ENCODE assay signal across 14 cellular contexts in genomic region chr18:54774971-54775665, GRCh38. TPM values are rescaled to one million over a fixed set of nuclear protein-coding genes. Genes with fewer than 3 reads are reported as not detected.
DNase-seq lines count a peak whose midpoint lies in the region; ATAC-seq and TF ChIP-seq lines count a peak whose summit lies in the region.
"Had no signal": no experiment of that assay in that cellular context is flagged by ENCODE, and none has a peak within 500 bp of the region (broad histone marks: within the 10 kb centered on the region; RNA-seq: fewer than 3 reads in every experiment).

No MANE protein-coding gene starts in this region.

- no peaks in the 10 kb centered on the region for H4K20me1 ChIP-seq in BLaER1
- H4K20me1 ChIP-seq in PC-9 (ENCODE audit: insufficient read depth): no peaks in the 10 kb centered on the region

- H3K18ac ChIP-seq in neuronal stem cell (ENCODE audit: low read length): peak overlapping the region; percentile 68

- H3K9ac ChIP-seq in BLaER1 (no peak overlapping the region; the same call in 1 of the 2 replicates), neuronal stem cell (ENCODE audit: low read depth, low read length, poor library complexity) (no peak overlapping the region)
- H3K9ac ChIP-seq: KMS-11 had no signal

- H3K36me3 ChIP-seq in BLaER1 (no peaks in the 10 kb centered on the region), PC-9 (ENCODE audit: low read depth) (no peaks in the 10 kb centered on the region), neuronal stem cell (replicated peaks in 1 of 2; ENCODE audit: control insufficient read depth in 2 of 2, insufficient read depth in 2 of 2, low read length in 2 of 2) (no peaks in the 10 kb centered on the region)
- H3K36me3 ChIP-seq: upper lobe of right lung had no signal

- H3K14ac ChIP-seq in neuronal stem cell (ENCODE audit: low read length): no peak overlapping the region

- no peak overlapping the region for H3K23ac ChIP-seq in neuronal stem cell (ENCODE audit: low read depth, low read length, poor library complexity)

- H3K4me3 Mint-ChIP-seq in stimulated activated memory B cell treated with anti-CD40 and anti-IgM and Interleukin-4, amounts not matched to agents 10 μg/mL and 1 μg/mL and 100 μg/mL, for 72 hours: no peak overlapping the region
- H3K4me3 Mint-ChIP-seq: T-helper 1 cell treated with Interleukin-12 subunit alpha and Interleukin-12 subunit beta and Interleukin-4 antibody, amounts not matched to agents 30 μg/mL and 1 μg/mL, for 36 hours had no signal

- no peak overlapping the region for H2BK5ac ChIP-seq in neuronal stem cell (ENCODE audit: low read length)

- CTCF ChIA-PET in PC-9 (lab: Charles Lee): interaction anchor here (0.6 to 0.9 kb wide), 2 partner anchors 37 to 100 kb away, joined by 3 to 4 read pairs; no protein-coding TSS in a partner anchor

- H4K8ac ChIP-seq in neuronal stem cell (ENCODE audit: low read depth, low read length): no peak overlapping the region

- no peaks in the 10 kb centered on the region for H3K36me3 Mint-ChIP-seq in stimulated activated memory B cell treated with anti-CD40 and anti-IgM and Interleukin-4, amounts not matched to agents 10 μg/mL and 1 μg/mL and 100 μg/mL, for 72 hours

- H4K91ac ChIP-seq in neuronal stem cell (ENCODE audit: low read depth, low read length, poor library complexity): no peak overlapping the region

- H2BK12ac ChIP-seq in neuronal stem cell (ENCODE audit: low read length): no peak overlapping the region

- ATAC-seq in stimulated activated memory B cell treated with anti-CD40 and anti-IgM and Interleukin-4, amounts not matched to agents 10 μg/mL and 1 μg/mL and 100 μg/mL, for 72 hours: no peak
- ATAC-seq in GM19351 (IDR thresholded peaks at IDR 0.05; ENCODE audit: unreplicated experiment) (no peak), Right ventricle myocardium inferior (no peak)

- H2AFZ ChIP-seq in PC-9: peak overlapping the region; percentile 44
- H2AFZ ChIP-seq in neuronal stem cell (ENCODE audit: low read length): no peak overlapping the region

- POLR2A ChIA-PET in PC-9 (lab: Charles Lee; ENCODE audit: unreplicated experiment): interaction anchor here (0.6 kb wide), 1 partner anchor 222 kb away, joined by 3 read pairs; no protein-coding TSS in a partner anchor

- H3K9me2 ChIP-seq in PC-9 (ENCODE audit: insufficient read depth): no peaks in the 10 kb centered on the region

- no peaks in the 10 kb centered on the region for H3K79me2 ChIP-seq in PC-9 (ENCODE audit: low read depth)

- no peaks in the 10 kb centered on the region for H3K27me3 Mint-ChIP-seq in stimulated activated memory B cell treated with anti-CD40 and anti-IgM and Interleukin-4, amounts not matched to agents 10 μg/mL and 1 μg/mL and 100 μg/mL, for 72 hours

- no peak overlapping the region for H2AK5ac ChIP-seq in neuronal stem cell (ENCODE audit: low read depth, low read length)

- no peaks in the 10 kb centered on the region for H3K27me3 ChIP-seq in BLaER1
- H3K27me3 ChIP-seq in PC-9 (ENCODE audit: insufficient read depth, low read depth): no peaks in the 10 kb centered on the region
- no peaks in the 10 kb centered on the region for H3K27me3 ChIP-seq in neuronal stem cell (ENCODE audit: control insufficient read depth in 3 of 3, insufficient read depth in 3 of 3, low read depth in 1 of 3, low read length in 3 of 3)
- H3K27me3 ChIP-seq: upper lobe of right lung had no signal

- no peak overlapping the region for H3K4me3 ChIP-seq in BLaER1
- no peak overlapping the region for H3K4me3 ChIP-seq in PC-9
- H3K4me3 ChIP-seq in neuronal stem cell (ENCODE audit: low read length in 2 of 2): no peak overlapping the region
- H3K4me3 ChIP-seq: upper lobe of right lung had no signal

- H3K4me2 ChIP-seq in BLaER1 (peak overlapping the region; percentile 64), PC-9 (peak overlapping the region; percentile 72), neuronal stem cell (ENCODE audit: insufficient read depth, low read length, poor library complexity, severe bottlenecking) (no peak overlapping the region)
- H3K4me2 ChIP-seq: KMS-11 had no signal

- no peak overlapping the region for H2BK120ac ChIP-seq in neuronal stem cell (ENCODE audit: low read depth, low read length)

- WGBS in neuronal stem cell (ENCODE audit: extremely low coverage in 2 of 2, insufficient read length in 2 of 2, insufficient replicate concordance in 1 of 2), 2 donors: no CpG with 5 or more reads among the region's 6 CpGs

- H3K9me3 Mint-ChIP-seq in stimulated activated memory B cell treated with anti-CD40 and anti-IgM and Interleukin-4, amounts not matched to agents 10 μg/mL and 1 μg/mL and 100 μg/mL, for 72 hours: peaks cover 4% of the 10 kb centered on the region
- H3K9me3 Mint-ChIP-seq: T-helper 1 cell treated with Interleukin-12 subunit alpha and Interleukin-12 subunit beta and Interleukin-4 antibody, amounts not matched to agents 30 μg/mL and 1 μg/mL, for 36 hours had no signal

- intact Hi-C loops in PC-9 (cut with micrococcal nuclease; ENCODE audit: unreplicated experiment): loop anchor here (2.0 to 5.0 kb wide), 4 partner anchors 168 to 257 kb away; partner anchors contain the start of gene CCDC68
- intact Hi-C loops in Right ventricle myocardium inferior (cut with DNase I): no loop called here

- H3K4me1 ChIP-seq in BLaER1 (peaks cover 51% of the 10 kb centered on the region), PC-9 (replicated peaks; ENCODE audit: insufficient read depth) (peaks cover 45% of the 10 kb centered on the region), neuronal stem cell (ENCODE audit: control insufficient read depth in 2 of 2, insufficient read depth in 1 of 2, low read depth in 1 of 2, low read length in 2 of 2) (peaks cover 0 to 2% of the 10 kb centered on the region in 2 donors)

- no peak overlapping the region for H3K27ac Mint-ChIP-seq in stimulated activated memory B cell treated with anti-CD40 and anti-IgM and Interleukin-4, amounts not matched to agents 10 μg/mL and 1 μg/mL and 100 μg/mL, for 72 hours
- H3K27ac Mint-ChIP-seq: T-helper 1 cell treated with Interleukin-12 subunit alpha and Interleukin-12 subunit beta and Interleukin-4 antibody, amounts not matched to agents 30 μg/mL and 1 μg/mL, for 36 hours had no signal

- no peaks in the 10 kb centered on the region for H3K4me1 Mint-ChIP-seq in stimulated activated memory B cell treated with anti-CD40 and anti-IgM and Interleukin-4, amounts not matched to agents 10 μg/mL and 1 μg/mL and 100 μg/mL, for 72 hours

- TF ChIP-seq CTCF in PC-9 (conservative IDR thresholded peaks at IDR 0.05): no peak

- no peak overlapping the region for H3K4ac ChIP-seq in neuronal stem cell (ENCODE audit: low read length)

- no peak overlapping the region for H2BK15ac ChIP-seq in neuronal stem cell (ENCODE audit: low read length)

- H3K79me1 ChIP-seq in neuronal stem cell (ENCODE audit: low read depth, low read length): no peaks in the 10 kb centered on the region

- H3K9me3 ChIP-seq in BLaER1: peaks cover 15% of the 10 kb centered on the region
- H3K9me3 ChIP-seq in PC-9 (ENCODE audit: insufficient read depth, low read depth): no peaks in the 10 kb centered on the region; the same call in 1 of the 2 replicates
- H3K9me3 ChIP-seq in neuronal stem cell (replicated peaks in 1 of 2; ENCODE audit: control insufficient read depth in 2 of 2, insufficient read depth in 1 of 2, low read depth in 1 of 2, low read length in 2 of 2): no peaks in the 10 kb centered on the region
- H3K9me3 ChIP-seq: upper lobe of right lung had no signal

- peak overlapping the region; percentile 33; the same call in 1 of the 2 replicates for H3K27ac ChIP-seq in BLaER1
- peak overlapping the region; percentile 96 for H3K27ac ChIP-seq in PC-9
- no peak overlapping the region for H3K27ac ChIP-seq in neuronal stem cell (replicated peaks; ENCODE audit: low read length)
- H3K27ac ChIP-seq: KMS-11, upper lobe of right lung had no signal

- H3F3A ChIP-seq in PC-9 (ENCODE audit: insufficient read depth, low read depth): peaks cover 29% of the 10 kb centered on the region

- no TSS peak for BruUV-seq in PC-9 (replicated peaks; lab: Mats Ljungman, UMichigan)

- DNase-seq in PC-9: no peak
- DNase-seq in cerebellar nuclear complex (lab: John Stamatoyannopoulos, UW): peak; percentile 3 to 19
- no peak for DNase-seq in neuronal stem cell (ENCODE audit: low spot score)
- no peak for DNase-seq in Right ventricle myocardium inferior (ENCODE audit: missing footprints)
- no peak for DNase-seq in NOMO-1 treated with DMSO at 0.1 percent for 48 hours (lab: John Stamatoyannopoulos, UW; ENCODE audit: unreplicated experiment)
- DNase-seq: activated T-cell treated with anti-CD3 and anti-CD28 coated beads, Interleukin-2, amount 50 U/mL, for 1 hour; effector CD8-positive, alpha-beta T cell; stimulated activated CD4-positive, alpha-beta T cell treated with anti-CD3 and anti-CD28 coated beads, Interleukin-15, amount 100 ng/mL, for 24 hours; upper lobe of right lung had no signal

RNA-seq across cellular contexts. Expression of gene RAB27B, which starts 53.2 kb away (rescaled TPM):
- total RNA-seq in PC-9 (2021) (9.9 and 12.7 TPM in 2 replicates), Right ventricle myocardium inferior (0.08 TPM)
- 0.67 TPM for polyA plus RNA-seq in neuronal stem cell (2013, experiment 1 of 2)
- polyA plus RNA-seq in neuronal stem cell (2013, experiment 2 of 2): 0.96 TPM

Comparison
In these comparisons a context has a peak if more than half of its experiments do, and no peak if none do; other contexts are left out.
1. DNase-seq: peak in cerebellar nuclear complex (2 of 2); none in PC-9 (0 of 2), neuronal stem cell (single experiment), Right ventricle myocardium inferior (single experiment) and NOMO-1 treated with DMSO at 0.1 percent for 48 hours (single experiment).
2. RNA of gene RAB27B, which starts 53.2 kb away (total RNA-seq): 9.9 to 12.7 TPM in PC-9; 0.08 TPM in Right ventricle myocardium inferior (single experiment); every median in the first group is over 10 times any median in the second.